Comparison of ENCODE assay signal across 9 cellular contexts in genomic region chrX:13398073-13398823, GRCh38.
A peak's percentile ranks its signal among the peaks of the same experiment; 100 is the strongest.
DNase-seq lines count a peak whose midpoint lies in the region; ATAC-seq and TF ChIP-seq lines count a peak whose summit lies in the region.
"Had no signal": no experiment of that assay in that cellular context is flagged by ENCODE, and none has a peak within 500 bp of the region (broad histone marks: within the 10 kb centered on the region; RNA-seq: fewer than 3 reads in every experiment).

No MANE protein-coding gene starts in this region.

- no peak overlapping the region for H3K18ac ChIP-seq in H9 (ENCODE audit: insufficient read length, low read depth, low read length)

- no peaks in the 10 kb centered on the region for H3K79me1 ChIP-seq in H9 (ENCODE audit: insufficient read depth, low read depth, low read length, poor library complexity, severe bottlenecking)

- no peak overlapping the region for H3K4me3 Mint-ChIP-seq in progenitor cell of endocrine pancreas (ENCODE audit: low read depth)
- H3K4me3 Mint-ChIP-seq in H9, result no peak overlapping the region
- H3K4me3 Mint-ChIP-seq: activated naive CD4-positive, alpha-beta T cell treated with anti-CD3 and anti-CD28 coated beads, Interleukin-2, amount 50 U/mL, for 24 hours had no signal

- no peak overlapping the region for H3K14ac ChIP-seq in H9 (ENCODE audit: insufficient read depth, low read length)

- H2AK5ac ChIP-seq in H9 (ENCODE audit: insufficient read length, low read length), result no peak overlapping the region

- TF ChIP-seq CTCF in Peyer's patch (IDR thresholded peaks at IDR 0.05), result no peak
- TF ChIP-seq CTCF in fibroblast of mammary gland (conservative IDR thresholded peaks at IDR 0.05; ENCODE audit: control insufficient read depth, insufficient read depth, low read depth, low read length), result no peak
- TF ChIP-seq CTCF in progenitor cell of endocrine pancreas (IDR thresholded peaks at IDR 0.05; ENCODE audit: unreplicated experiment), result no peak
- TF ChIP-seq CTCF in H9 (conservative IDR thresholded peaks at IDR 0.05), result no peak

- H2AFZ ChIP-seq in H9 (ENCODE audit: low read length), result no peak overlapping the region

- H3K9ac ChIP-seq in H9 (ENCODE audit: extremely low read depth, insufficient read length, low read length), result no peak overlapping the region

- no peaks in the 10 kb centered on the region for H3K23me2 ChIP-seq in H9 (ENCODE audit: insufficient read length, low read depth, low read length, poor library complexity, severe bottlenecking)

- H3K4ac ChIP-seq in H9 (ENCODE audit: low read depth, low read length), result no peak overlapping the region

- H3K56ac ChIP-seq in H9 (ENCODE audit: insufficient read length, low read depth, low read length), result no peak overlapping the region

- H4K20me1 ChIP-seq in H9 (ENCODE audit: control insufficient read depth, insufficient read depth, insufficient read length), result no peaks in the 10 kb centered on the region

- peaks cover 6% of the 10 kb centered on the region for H3K4me1 Mint-ChIP-seq in progenitor cell of endocrine pancreas (ENCODE audit: low read depth)
- peaks cover 4 to 5% of the 10 kb centered on the region in 2 experiments; a peak in 1 of 4 replicates for H3K4me1 Mint-ChIP-seq in H9

- H3K4me2 ChIP-seq in H9 (ENCODE audit: insufficient read depth, insufficient read length, low read length), result no peak overlapping the region

- H2BK120ac ChIP-seq in H9 (ENCODE audit: low read depth, low read length, poor library complexity, severe bottlenecking), result no peak overlapping the region

- no peak overlapping the region for H2BK5ac ChIP-seq in H9 (ENCODE audit: insufficient read length, low read length)

- H4K8ac ChIP-seq in H9 (replicated peaks; ENCODE audit: insufficient read length, low read depth, low read length), result no peak overlapping the region

- no peak overlapping the region for H3K4me3 ChIP-seq in Peyer's patch
- no peak overlapping the region for H3K4me3 ChIP-seq in fibroblast of mammary gland (ENCODE audit: control insufficient read depth, low read depth, low read length)

- no peak overlapping the region for H2BK20ac ChIP-seq in H9 (ENCODE audit: low read depth, low read length, poor library complexity, severe bottlenecking)

- H3K9me3 Mint-ChIP-seq in progenitor cell of endocrine pancreas (ENCODE audit: low read depth) (peaks cover 39% of the 10 kb centered on the region), H9 (peaks cover 41 to 54% of the 10 kb centered on the region in 2 experiments)

- TF ChIP-seq POLR2A in Peyer's patch (IDR thresholded peaks at IDR 0.05), result no peak

- no peak overlapping the region for H2BK12ac ChIP-seq in H9 (ENCODE audit: insufficient read length, low read depth, low read length)

- H3T11ph ChIP-seq in H9 (ENCODE audit: low read length), result no peak overlapping the region

- H3K79me2 ChIP-seq in H9 (ENCODE audit: insufficient read depth, low read length), result no peaks in the 10 kb centered on the region

- ATAC-seq in GM19351 (IDR thresholded peaks at IDR 0.05; ENCODE audit: unreplicated experiment), result no peak

- H3K36me3 Mint-ChIP-seq in progenitor cell of endocrine pancreas (ENCODE audit: insufficient read depth) (no peaks in the 10 kb centered on the region), H9 (ENCODE audit: insufficient read depth in 1 of 3, low read depth in 3 of 3) (peaks cover 2 to 11% (median 7%) of the 10 kb centered on the region in 3 experiments; a peak in 5 of 7 replicates)
- H3K36me3 Mint-ChIP-seq: activated naive CD4-positive, alpha-beta T cell treated with anti-CD3 and anti-CD28 coated beads, Interleukin-2, amount 50 U/mL, for 24 hours had no signal

- H3K27ac Mint-ChIP-seq in progenitor cell of endocrine pancreas (peak overlapping the region; percentile 53), H9 (0 out of 7 replicates have a peak overlapping the region, but pooled peaks of 1 of the 3 experiments have one; percentile 26)
- H3K27ac Mint-ChIP-seq: activated naive CD4-positive, alpha-beta T cell treated with anti-CD3 and anti-CD28 coated beads, Interleukin-2, amount 50 U/mL, for 24 hours had no signal

- no CpG with 5 or more reads among the region's 4 CpGs for WGBS in H9 (ENCODE audit: extremely low coverage, insufficient read length, low lambda C conversion rate)

- no peaks in the 10 kb centered on the region for H3K4me1 ChIP-seq in Peyer's patch
- peaks cover 5% of the 10 kb centered on the region; the same call in 1 of the 2 replicates for H3K4me1 ChIP-seq in H9 (ENCODE audit: insufficient read depth, low read length)

- H3K27me3 Mint-ChIP-seq in progenitor cell of endocrine pancreas (no peaks in the 10 kb centered on the region), H9 (ENCODE audit: low read depth) (0 out of 2 replicates have a peak, but pooled peaks cover 4% of the 10 kb centered on the region)
- H3K27me3 Mint-ChIP-seq: activated naive CD4-positive, alpha-beta T cell treated with anti-CD3 and anti-CD28 coated beads, Interleukin-2, amount 50 U/mL, for 24 hours had no signal

- H3K9me3 ChIP-seq in Peyer's patch (no peaks in the 10 kb centered on the region), H9 (ENCODE audit: control insufficient read depth, low read depth, low read length) (no peaks in the 10 kb centered on the region)

- H2BK15ac ChIP-seq in H9 (ENCODE audit: low read depth, low read length), result no peak overlapping the region

- no peak overlapping the region for H4K91ac ChIP-seq in H9 (ENCODE audit: insufficient read length, low read depth, low read length)

- H3K27me3 ChIP-seq in Peyer's patch, result no peaks in the 10 kb centered on the region
- H3K27me3 ChIP-seq in H9 (ENCODE audit: insufficient read depth, low read length), result no peaks in the 10 kb centered on the region

- H4K5ac ChIP-seq in H9 (ENCODE audit: insufficient read length, low read depth, low read length), result no peak overlapping the region

- H3K27ac ChIP-seq in Peyer's patch (peak overlapping the region in 2 of 4 donors; percentile 38 to 47), H9 (ENCODE audit: insufficient read length, low read depth, low read length) (no peak overlapping the region)

- H3K23ac ChIP-seq in H9 (ENCODE audit: insufficient read length, low read depth, low read length), result no peak overlapping the region

- no peaks in the 10 kb centered on the region for H3K36me3 ChIP-seq in Peyer's patch

- DNase-seq in EL, result peak; percentile 96
- peak in 2 of 3 donors; percentile 49 to 77 for DNase-seq in Peyer's patch
- DNase-seq in fibroblast of mammary gland (ENCODE audit: low read depth), result peak; percentile 99
- DNase-seq in progenitor cell of endocrine pancreas (ENCODE audit: low spot score, unreplicated experiment), result no peak
- no peak for DNase-seq in NCI-H524 treated with DMSO at 0.1 percent for 48 hours (lab: John Stamatoyannopoulos, UW)
- no peak for DNase-seq in H9
- no peak for DNase-seq in NCI-H1105 (lab: John Stamatoyannopoulos, UW)

Comparison
In these comparisons a context has a peak if more than half of its experiments do, and no peak if none do; other contexts are left out.
1. DNase-seq: peak in EL (single experiment), Peyer's patch (2 of 3) and fibroblast of mammary gland (single experiment); none in progenitor cell of endocrine pancreas (single experiment), NCI-H524 treated with DMSO at 0.1 percent for 48 hours (single experiment), H9 (single experiment) and NCI-H1105 (single experiment).